ENCODE assay signal across 5 cellular contexts in genomic region chr9:18926513-18926912, GRCh38.
"Had no signal": no experiment of that assay in that cellular context is flagged by ENCODE, and none has a peak within 500 bp of the region (broad histone marks: within the 10 kb centered on the region; RNA-seq: fewer than 3 reads in every experiment).

No MANE protein-coding gene starts in this region.

- ATAC-seq: HepG2, K562 had no signal

- H3K27ac ChIP-seq: HL-60 had no signal

- H3K4me3 ChIP-seq: K562 had no signal

- FAIRE-seq: HepG2, HTR-8/SVneo, K562 had no signal

- DNase-seq: IMR-90 had no signal
